Comparison of ENCODE assay signal across 2 cellular contexts in the genomic region with DNA sequence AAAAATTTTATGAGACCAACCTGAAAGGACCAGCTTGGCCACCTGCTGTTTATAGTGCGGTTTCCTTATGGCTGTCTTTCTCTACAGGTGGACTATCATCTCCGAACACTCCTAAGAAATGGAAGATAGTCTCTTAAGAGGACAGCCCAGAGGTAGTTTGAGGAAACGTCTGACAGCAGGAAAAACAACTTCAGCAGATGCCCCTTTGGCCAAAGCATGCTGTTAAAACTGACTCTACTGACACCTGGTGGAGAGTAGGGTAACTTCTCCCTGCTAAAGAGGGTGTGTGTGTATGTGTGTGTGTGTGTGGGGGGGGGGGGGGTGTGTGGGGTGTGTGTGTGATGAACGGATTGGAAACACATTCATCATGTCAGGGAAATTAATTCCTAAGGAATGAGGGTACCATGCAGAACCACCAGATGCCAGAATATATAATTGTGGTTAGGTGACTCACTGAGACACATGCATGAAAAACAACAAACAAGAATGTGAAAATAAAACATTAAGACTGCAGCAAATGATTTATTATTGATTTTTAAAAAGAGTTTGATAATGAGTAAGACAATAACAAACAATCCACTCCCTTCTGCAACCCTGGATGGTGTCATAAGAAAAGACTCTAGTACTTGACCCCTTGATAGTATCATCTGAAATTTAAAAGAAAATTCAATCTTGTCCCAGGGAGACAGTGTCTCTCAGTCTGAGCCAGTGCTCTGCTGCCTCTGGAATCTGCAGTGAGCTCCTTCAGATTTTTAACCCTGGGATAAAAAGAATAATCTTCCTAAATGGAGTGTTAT.
TF ChIP-seq lines count a peak whose summit lies in the region.

No MANE protein-coding gene starts in this region.

TF ChIP-seq in A549, 52 proteins besides CTCF, POLR2A, EP300 and RAD21 (continued from another document):
- TF ChIP-seq, protein P1, sequence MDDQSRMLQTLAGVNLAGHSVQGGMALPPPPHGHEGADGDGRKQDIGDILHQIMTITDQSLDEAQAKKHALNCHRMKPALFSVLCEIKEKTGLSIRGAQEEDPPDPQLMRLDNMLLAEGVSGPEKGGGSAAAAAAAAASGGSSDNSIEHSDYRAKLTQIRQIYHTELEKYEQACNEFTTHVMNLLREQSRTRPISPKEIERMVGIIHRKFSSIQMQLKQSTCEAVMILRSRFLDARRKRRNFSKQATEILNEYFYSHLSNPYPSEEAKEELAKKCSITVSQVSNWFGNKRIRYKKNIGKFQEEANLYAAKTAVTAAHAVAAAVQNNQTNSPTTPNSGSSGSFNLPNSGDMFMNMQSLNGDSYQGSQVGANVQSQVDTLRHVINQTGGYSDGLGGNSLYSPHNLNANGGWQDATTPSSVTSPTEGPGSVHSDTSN (IDR thresholded peaks at IDR 0.05): no peak
- TF ChIP-seq FOSL2 (IDR thresholded peaks at IDR 0.05) (no peak), FOSL2 (CRISPR knock-in tag; IDR thresholded peaks at IDR 0.05) (peak; percentile 67), JUNB (IDR thresholded peaks at IDR 0.05) (peak; percentile 67), NPAS2 (CRISPR knock-in tag; IDR thresholded peaks at IDR 0.05; ENCODE audit: borderline replicate concordance) (no peak), SMC3 (IDR thresholded peaks at IDR 0.05) (peak; percentile 96), NFE2L2 (conservative IDR thresholded peaks at IDR 0.05; ENCODE audit: low read length) (no peak), POLR2AphosphoS2 (conservative IDR thresholded peaks at IDR 0.05; ENCODE audit: low read length) (no peak), RNF2 (IDR thresholded peaks at IDR 0.05; ENCODE audit: borderline replicate concordance, low read depth) (no peak), HOXA7 (CRISPR knock-in tag; IDR thresholded peaks at IDR 0.05) (no peak), JUN (IDR thresholded peaks at IDR 0.05) (peak; percentile 36 to 38; a peak in 1 of 5 replicates), CEBPB (IDR thresholded peaks at IDR 0.05) (peak in 1 of 2 experiments; percentile 14; a peak in 1 of 4 replicates), GATA3 (IDR thresholded peaks at IDR 0.05; ENCODE audit: borderline replicate concordance) (peak; percentile 58; the same call in 1 of the 2 replicates), MYC (IDR thresholded peaks at IDR 0.05; ENCODE audit: borderline replicate concordance, low read length) (no peak), HEYL (CRISPR knock-in tag; IDR thresholded peaks at IDR 0.05) (no peak)
- TF ChIP-seq, protein P2, sequence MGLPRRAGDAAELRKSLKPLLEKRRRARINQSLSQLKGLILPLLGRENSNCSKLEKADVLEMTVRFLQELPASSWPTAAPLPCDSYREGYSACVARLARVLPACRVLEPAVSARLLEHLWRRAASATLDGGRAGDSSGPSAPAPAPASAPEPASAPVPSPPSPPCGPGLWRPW (IDR thresholded peaks at IDR 0.05): no peak
- TF ChIP-seq, protein P3, sequence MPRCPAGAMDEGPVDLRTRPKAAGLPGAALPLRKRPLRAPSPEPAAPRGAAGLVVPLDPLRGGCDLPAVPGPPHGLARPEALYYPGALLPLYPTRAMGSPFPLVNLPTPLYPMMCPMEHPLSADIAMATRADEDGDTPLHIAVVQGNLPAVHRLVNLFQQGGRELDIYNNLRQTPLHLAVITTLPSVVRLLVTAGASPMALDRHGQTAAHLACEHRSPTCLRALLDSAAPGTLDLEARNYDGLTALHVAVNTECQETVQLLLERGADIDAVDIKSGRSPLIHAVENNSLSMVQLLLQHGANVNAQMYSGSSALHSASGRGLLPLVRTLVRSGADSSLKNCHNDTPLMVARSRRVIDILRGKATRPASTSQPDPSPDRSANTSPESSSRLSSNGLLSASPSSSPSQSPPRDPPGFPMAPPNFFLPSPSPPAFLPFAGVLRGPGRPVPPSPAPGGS (IDR thresholded peaks at IDR 0.05): no peak

TF ChIP-seq in liver, 16 proteins besides CTCF, POLR2A, EP300 and RAD21 (continued from another document):
- TF ChIP-seq, protein P4, sequence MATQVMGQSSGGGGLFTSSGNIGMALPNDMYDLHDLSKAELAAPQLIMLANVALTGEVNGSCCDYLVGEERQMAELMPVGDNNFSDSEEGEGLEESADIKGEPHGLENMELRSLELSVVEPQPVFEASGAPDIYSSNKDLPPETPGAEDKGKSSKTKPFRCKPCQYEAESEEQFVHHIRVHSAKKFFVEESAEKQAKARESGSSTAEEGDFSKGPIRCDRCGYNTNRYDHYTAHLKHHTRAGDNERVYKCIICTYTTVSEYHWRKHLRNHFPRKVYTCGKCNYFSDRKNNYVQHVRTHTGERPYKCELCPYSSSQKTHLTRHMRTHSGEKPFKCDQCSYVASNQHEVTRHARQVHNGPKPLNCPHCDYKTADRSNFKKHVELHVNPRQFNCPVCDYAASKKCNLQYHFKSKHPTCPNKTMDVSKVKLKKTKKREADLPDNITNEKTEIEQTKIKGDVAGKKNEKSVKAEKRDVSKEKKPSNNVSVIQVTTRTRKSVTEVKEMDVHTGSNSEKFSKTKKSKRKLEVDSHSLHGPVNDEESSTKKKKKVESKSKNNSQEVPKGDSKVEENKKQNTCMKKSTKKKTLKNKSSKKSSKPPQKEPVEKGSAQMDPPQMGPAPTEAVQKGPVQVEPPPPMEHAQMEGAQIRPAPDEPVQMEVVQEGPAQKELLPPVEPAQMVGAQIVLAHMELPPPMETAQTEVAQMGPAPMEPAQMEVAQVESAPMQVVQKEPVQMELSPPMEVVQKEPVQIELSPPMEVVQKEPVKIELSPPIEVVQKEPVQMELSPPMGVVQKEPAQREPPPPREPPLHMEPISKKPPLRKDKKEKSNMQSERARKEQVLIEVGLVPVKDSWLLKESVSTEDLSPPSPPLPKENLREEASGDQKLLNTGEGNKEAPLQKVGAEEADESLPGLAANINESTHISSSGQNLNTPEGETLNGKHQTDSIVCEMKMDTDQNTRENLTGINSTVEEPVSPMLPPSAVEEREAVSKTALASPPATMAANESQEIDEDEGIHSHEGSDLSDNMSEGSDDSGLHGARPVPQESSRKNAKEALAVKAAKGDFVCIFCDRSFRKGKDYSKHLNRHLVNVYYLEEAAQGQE (IDR thresholded peaks at IDR 0.05): no peak
- TF ChIP-seq NR2F2 (IDR thresholded peaks at IDR 0.05) (no peak), TAF1 (conservative IDR thresholded peaks at IDR 0.05) (no peak), RXRA (IDR thresholded peaks at IDR 0.05) (no peak), HNF4G (IDR thresholded peaks at IDR 0.05) (no peak)
- TF ChIP-seq, protein P5, sequence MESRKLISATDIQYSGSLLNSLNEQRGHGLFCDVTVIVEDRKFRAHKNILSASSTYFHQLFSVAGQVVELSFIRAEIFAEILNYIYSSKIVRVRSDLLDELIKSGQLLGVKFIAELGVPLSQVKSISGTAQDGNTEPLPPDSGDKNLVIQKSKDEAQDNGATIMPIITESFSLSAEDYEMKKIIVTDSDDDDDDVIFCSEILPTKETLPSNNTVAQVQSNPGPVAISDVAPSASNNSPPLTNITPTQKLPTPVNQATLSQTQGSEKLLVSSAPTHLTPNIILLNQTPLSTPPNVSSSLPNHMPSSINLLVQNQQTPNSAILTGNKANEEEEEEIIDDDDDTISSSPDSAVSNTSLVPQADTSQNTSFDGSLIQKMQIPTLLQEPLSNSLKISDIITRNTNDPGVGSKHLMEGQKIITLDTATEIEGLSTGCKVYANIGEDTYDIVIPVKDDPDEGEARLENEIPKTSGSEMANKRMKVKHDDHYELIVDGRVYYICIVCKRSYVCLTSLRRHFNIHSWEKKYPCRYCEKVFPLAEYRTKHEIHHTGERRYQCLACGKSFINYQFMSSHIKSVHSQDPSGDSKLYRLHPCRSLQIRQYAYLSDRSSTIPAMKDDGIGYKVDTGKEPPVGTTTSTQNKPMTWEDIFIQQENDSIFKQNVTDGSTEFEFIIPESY (IDR thresholded peaks at IDR 0.05): no peak
- TF ChIP-seq, protein P6, sequence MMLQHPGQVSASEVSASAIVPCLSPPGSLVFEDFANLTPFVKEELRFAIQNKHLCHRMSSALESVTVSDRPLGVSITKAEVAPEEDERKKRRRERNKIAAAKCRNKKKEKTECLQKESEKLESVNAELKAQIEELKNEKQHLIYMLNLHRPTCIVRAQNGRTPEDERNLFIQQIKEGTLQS (IDR thresholded peaks at IDR 0.05): no peak
